In genomic region chr17:1715803-1716075, GRCh38 we compare ENCODE assay signal across 8 cellular contexts. TPM values are rescaled to one million over a fixed set of nuclear protein-coding genes. Genes with fewer than 3 reads are reported as not detected.
DNase-seq lines count a peak whose midpoint lies in the region; ATAC-seq and TF ChIP-seq lines count a peak whose summit lies in the region.

No MANE protein-coding gene starts in this region.

- intact Hi-C loops in CD4-positive, alpha-beta memory T cell (cut with micrococcal nuclease): loop anchor here (1.0 to 2.0 kb wide), 8 partner anchors 31 to 719 kb away; partner anchors contain the start of genes MNT, PRPF8, RILP and SLC43A2
- intact Hi-C loops in PC-3 (cut with micrococcal nuclease): loop anchor here (2.0 kb wide), 1 partner anchor 67 kb away; the partner anchor contains the start of gene RILP

- peaks cover 7 to 8% of the 10 kb centered on the region in 2 donors for H3K36me3 Mint-ChIP-seq in CD4-positive, alpha-beta memory T cell
- peaks cover 17% of the 10 kb centered on the region for H3K36me3 Mint-ChIP-seq in osteocyte (ENCODE audit: unreplicated experiment)

- no peak for TF ChIP-seq CTCF in PC-3 (conservative IDR thresholded peaks at IDR 0.05; ENCODE audit: low read depth, low read length)
- no peak for TF ChIP-seq CTCF in epithelial cell of esophagus (IDR thresholded peaks at IDR 0.05; ENCODE audit: insufficient read depth, low read depth, low read length, missing control alignments)
- TF ChIP-seq CTCF in osteocyte (IDR thresholded peaks at IDR 0.05): no peak

- peak overlapping the region; percentile 90 to 96 (median 94) for H3K4me3 Mint-ChIP-seq in CD4-positive, alpha-beta memory T cell
- peak overlapping the region; percentile 94 for H3K4me3 Mint-ChIP-seq in osteocyte (ENCODE audit: unreplicated experiment)

- no peaks in the 10 kb centered on the region for H3K27me3 Mint-ChIP-seq in CD4-positive, alpha-beta memory T cell
- H3K27me3 Mint-ChIP-seq in osteocyte (ENCODE audit: unreplicated experiment): no peaks in the 10 kb centered on the region

- H3K36me3 ChIP-seq in CD4-positive, alpha-beta memory T cell (ENCODE audit: insufficient read depth, low read length): no peaks in the 10 kb centered on the region
- H3K36me3 ChIP-seq in PC-3 (ENCODE audit: low read depth, low read length): peaks cover 21% of the 10 kb centered on the region

- H4K20me1 ChIP-seq in PC-3 (ENCODE audit: low read length): peaks cover 35% of the 10 kb centered on the region

- H3K9me3 ChIP-seq in CD4-positive, alpha-beta memory T cell (ENCODE audit: control insufficient read depth in 1 of 2, low read length in 2 of 2): no peaks in the 10 kb centered on the region
- no peaks in the 10 kb centered on the region for H3K9me3 ChIP-seq in PC-3 (ENCODE audit: low read length)

- POLR2A ChIA-PET in CD4-positive, alpha-beta memory T cell (lab: Charles Lee; ENCODE audit: partially characterized antibody): interaction anchor here (1.3 to 5.8 kb wide), 21 partner anchors 9 to 621 kb away, joined by 4 to 79 read pairs (median 11); partner anchors contain the start of genes INPP5K, OVCA2, PRPF8 and RILP
- POLR2A ChIA-PET in PC-3 (lab: Charles Lee; ENCODE audit: unreplicated experiment): no interaction called here

- H3K27ac ChIP-seq in CD4-positive, alpha-beta memory T cell (ENCODE audit: low read depth, low read length): peak overlapping the region; percentile 66
- peak overlapping the region; percentile 96 for H3K27ac ChIP-seq in PC-3 (ENCODE audit: low read length)

- peaks cover 0 to 3% (median 0%) of the 10 kb centered on the region in 8 donors for H3K9me3 Mint-ChIP-seq in CD4-positive, alpha-beta memory T cell
- no peaks in the 10 kb centered on the region for H3K9me3 Mint-ChIP-seq in osteocyte (ENCODE audit: unreplicated experiment)

- peak overlapping the region; percentile 66 to 97 (median 89) for H3K27ac Mint-ChIP-seq in CD4-positive, alpha-beta memory T cell
- H3K27ac Mint-ChIP-seq in osteocyte (ENCODE audit: unreplicated experiment): peak overlapping the region; percentile 97

- no peaks in the 10 kb centered on the region for H3K9me2 ChIP-seq in PC-3 (replicated peaks; ENCODE audit: low read length)

- H3F3A ChIP-seq in PC-3 (ENCODE audit: low read length, unreplicated experiment): peaks cover 12% of the 10 kb centered on the region

- H3K79me2 ChIP-seq in PC-3 (ENCODE audit: low read length): peaks cover 46% of the 10 kb centered on the region

- H3K4me1 ChIP-seq in CD4-positive, alpha-beta memory T cell (ENCODE audit: insufficient read depth, low read length): peaks cover 33% of the 10 kb centered on the region
- peaks cover 37% of the 10 kb centered on the region for H3K4me1 ChIP-seq in PC-3 (ENCODE audit: insufficient read depth, low read length)

- H3K9ac ChIP-seq in PC-3 (ENCODE audit: low read length): peak overlapping the region; percentile 92

- peaks cover 16 to 56% (median 37%) of the 10 kb centered on the region in 4 donors for H3K4me1 Mint-ChIP-seq in CD4-positive, alpha-beta memory T cell
- H3K4me1 Mint-ChIP-seq in osteocyte (ENCODE audit: unreplicated experiment): peaks cover 60% of the 10 kb centered on the region

- no TSS peak for BruUV-seq in PC-3 (replicated peaks; lab: Mats Ljungman, UMichigan)

- CTCF ChIA-PET in CD4-positive, alpha-beta memory T cell (lab: Charles Lee; ENCODE audit: partially characterized antibody): interaction anchor here (1.1 to 7.4 kb wide), 4 partner anchors 47 to 339 kb away, joined by 3 to 161 read pairs (median 5); partner anchors contain the start of gene HIC1
- CTCF ChIA-PET in PC-3 (lab: Charles Lee): interaction anchor here (1.0 kb wide), 1 partner anchor 47 kb away, joined by 3 read pairs; no protein-coding TSS in a partner anchor

- DNase-seq in CD4-positive, alpha-beta memory T cell: no peak
- DNase-seq in PC-3 (no peak), epithelial cell of esophagus (ENCODE audit: low read depth) (no peak), osteocyte (ENCODE audit: extremely low spot score, unreplicated experiment) (no peak), DMS153 treated with DMSO at 0.1 percent for 48 hours (lab: John Stamatoyannopoulos, UW; ENCODE audit: unreplicated experiment) (no peak), NCI-H2081 treated with DMSO at 0.1 percent for 48 hours (lab: John Stamatoyannopoulos, UW) (no peak)

- H2AFZ ChIP-seq in PC-3 (ENCODE audit: low read length): no peak overlapping the region

- ATAC-seq in PC-3 (no peak), HG03097 (IDR thresholded peaks at IDR 0.05; ENCODE audit: low FRiP score, unreplicated experiment) (no peak), HG02623 (IDR thresholded peaks at IDR 0.05; ENCODE audit: unreplicated experiment) (no peak)

- H3K4me3 ChIP-seq in CD4-positive, alpha-beta memory T cell (ENCODE audit: low read length in 2 of 2): peak overlapping the region; percentile 39 to 57
- H3K4me3 ChIP-seq in PC-3 (ENCODE audit: low read length) (peak overlapping the region; percentile 81), epithelial cell of esophagus (ENCODE audit: low read length) (peak overlapping the region; percentile 82)

- H3K27me3 ChIP-seq in CD4-positive, alpha-beta memory T cell (ENCODE audit: insufficient read depth, low read length): no peaks in the 10 kb centered on the region
- H3K27me3 ChIP-seq in PC-3 (ENCODE audit: low read length): no peaks in the 10 kb centered on the region

- H3K4me2 ChIP-seq in PC-3 (ENCODE audit: low read length): peak overlapping the region; percentile 100

RNA-seq across cellular contexts. Expression of gene TLCD2, which starts 5.6 kb away (rescaled TPM):
- total RNA-seq in CD4-positive, alpha-beta memory T cell: under 1 TPM; 0.75 to 0.81 TPM
- polyA plus RNA-seq in CD4-positive, alpha-beta memory T cell: under 1 TPM in 1 of 2 donors, not detected in 1; 0.24 TPM
- total RNA-seq in PC-3 (2014; rRNA removed): 0.63 and 0.77 TPM in 2 replicates
- 4.2 and 4.7 TPM in 2 replicates for total RNA-seq in osteocyte

RNA-seq across cellular contexts. Expression of gene WDR81, which starts 8.8 kb away (rescaled TPM):
- total RNA-seq in CD4-positive, alpha-beta memory T cell: 10 to 100 TPM; 36.3 to 40.3 TPM
- polyA plus RNA-seq in CD4-positive, alpha-beta memory T cell: 10 to 100 TPM in 1 of 2 donors, 1 to 10 TPM in 1; 4.4 to 23.4 TPM
- total RNA-seq in PC-3 (2014; rRNA removed): 14.6 and 16.4 TPM in 2 replicates
- total RNA-seq in osteocyte: 30.8 and 33.3 TPM in 2 replicates

RNA-seq across cellular contexts. Expression of gene SERPINF2, which starts 26.9 kb away (rescaled TPM):
- 1 to 10 TPM in 1 of 2 experiments, under 1 TPM in 1; 0.19 to 1.3 TPM for total RNA-seq in CD4-positive, alpha-beta memory T cell
- polyA plus RNA-seq in CD4-positive, alpha-beta memory T cell: under 1 TPM in 1 of 2 donors, not detected in 1; 0.14 TPM
- total RNA-seq in PC-3 (2014; rRNA removed) (2.2 and 2.5 TPM in 2 replicates), osteocyte (0.38 and 0.50 TPM in 2 replicates)

RNA-seq across cellular contexts. Expression of gene PRPF8, which starts 31.1 kb away (rescaled TPM):
- total RNA-seq in CD4-positive, alpha-beta memory T cell: 100 to 1,000 TPM; 429 to 464 TPM
- 100 to 1,000 TPM in 1 of 2 donors, 10 to 100 TPM in 1; 87.9 to 225 TPM for polyA plus RNA-seq in CD4-positive, alpha-beta memory T cell
- total RNA-seq in PC-3 (2014; rRNA removed) (103 and 126 TPM in 2 replicates), osteocyte (238 and 262 TPM in 2 replicates)

RNA-seq across cellular contexts. Expression of gene SERPINF1, which starts 46.1 kb away (rescaled TPM):
- under 1 TPM in 1 of 2 experiments, not detected in 1; 0.47 TPM for total RNA-seq in CD4-positive, alpha-beta memory T cell
- under 1 TPM in 1 of 2 donors, not detected in 1; 0.69 TPM for polyA plus RNA-seq in CD4-positive, alpha-beta memory T cell
- 1.7 TPM in 1 of 2 replicates, not detected in the other for total RNA-seq in PC-3 (2014; rRNA removed)
- 164 and 175 TPM in 2 replicates for total RNA-seq in osteocyte
